ENCODE assay signal across 1 cellular context in genomic region chr9:79477955-79478751, GRCh38.
TF ChIP-seq lines count a peak whose summit lies in the region.

No MANE protein-coding gene starts in this region.

TF ChIP-seq in H1, 55 proteins besides CTCF, POLR2A, EP300 and RAD21 (continued from another document):
- TF ChIP-seq, protein P1, sequence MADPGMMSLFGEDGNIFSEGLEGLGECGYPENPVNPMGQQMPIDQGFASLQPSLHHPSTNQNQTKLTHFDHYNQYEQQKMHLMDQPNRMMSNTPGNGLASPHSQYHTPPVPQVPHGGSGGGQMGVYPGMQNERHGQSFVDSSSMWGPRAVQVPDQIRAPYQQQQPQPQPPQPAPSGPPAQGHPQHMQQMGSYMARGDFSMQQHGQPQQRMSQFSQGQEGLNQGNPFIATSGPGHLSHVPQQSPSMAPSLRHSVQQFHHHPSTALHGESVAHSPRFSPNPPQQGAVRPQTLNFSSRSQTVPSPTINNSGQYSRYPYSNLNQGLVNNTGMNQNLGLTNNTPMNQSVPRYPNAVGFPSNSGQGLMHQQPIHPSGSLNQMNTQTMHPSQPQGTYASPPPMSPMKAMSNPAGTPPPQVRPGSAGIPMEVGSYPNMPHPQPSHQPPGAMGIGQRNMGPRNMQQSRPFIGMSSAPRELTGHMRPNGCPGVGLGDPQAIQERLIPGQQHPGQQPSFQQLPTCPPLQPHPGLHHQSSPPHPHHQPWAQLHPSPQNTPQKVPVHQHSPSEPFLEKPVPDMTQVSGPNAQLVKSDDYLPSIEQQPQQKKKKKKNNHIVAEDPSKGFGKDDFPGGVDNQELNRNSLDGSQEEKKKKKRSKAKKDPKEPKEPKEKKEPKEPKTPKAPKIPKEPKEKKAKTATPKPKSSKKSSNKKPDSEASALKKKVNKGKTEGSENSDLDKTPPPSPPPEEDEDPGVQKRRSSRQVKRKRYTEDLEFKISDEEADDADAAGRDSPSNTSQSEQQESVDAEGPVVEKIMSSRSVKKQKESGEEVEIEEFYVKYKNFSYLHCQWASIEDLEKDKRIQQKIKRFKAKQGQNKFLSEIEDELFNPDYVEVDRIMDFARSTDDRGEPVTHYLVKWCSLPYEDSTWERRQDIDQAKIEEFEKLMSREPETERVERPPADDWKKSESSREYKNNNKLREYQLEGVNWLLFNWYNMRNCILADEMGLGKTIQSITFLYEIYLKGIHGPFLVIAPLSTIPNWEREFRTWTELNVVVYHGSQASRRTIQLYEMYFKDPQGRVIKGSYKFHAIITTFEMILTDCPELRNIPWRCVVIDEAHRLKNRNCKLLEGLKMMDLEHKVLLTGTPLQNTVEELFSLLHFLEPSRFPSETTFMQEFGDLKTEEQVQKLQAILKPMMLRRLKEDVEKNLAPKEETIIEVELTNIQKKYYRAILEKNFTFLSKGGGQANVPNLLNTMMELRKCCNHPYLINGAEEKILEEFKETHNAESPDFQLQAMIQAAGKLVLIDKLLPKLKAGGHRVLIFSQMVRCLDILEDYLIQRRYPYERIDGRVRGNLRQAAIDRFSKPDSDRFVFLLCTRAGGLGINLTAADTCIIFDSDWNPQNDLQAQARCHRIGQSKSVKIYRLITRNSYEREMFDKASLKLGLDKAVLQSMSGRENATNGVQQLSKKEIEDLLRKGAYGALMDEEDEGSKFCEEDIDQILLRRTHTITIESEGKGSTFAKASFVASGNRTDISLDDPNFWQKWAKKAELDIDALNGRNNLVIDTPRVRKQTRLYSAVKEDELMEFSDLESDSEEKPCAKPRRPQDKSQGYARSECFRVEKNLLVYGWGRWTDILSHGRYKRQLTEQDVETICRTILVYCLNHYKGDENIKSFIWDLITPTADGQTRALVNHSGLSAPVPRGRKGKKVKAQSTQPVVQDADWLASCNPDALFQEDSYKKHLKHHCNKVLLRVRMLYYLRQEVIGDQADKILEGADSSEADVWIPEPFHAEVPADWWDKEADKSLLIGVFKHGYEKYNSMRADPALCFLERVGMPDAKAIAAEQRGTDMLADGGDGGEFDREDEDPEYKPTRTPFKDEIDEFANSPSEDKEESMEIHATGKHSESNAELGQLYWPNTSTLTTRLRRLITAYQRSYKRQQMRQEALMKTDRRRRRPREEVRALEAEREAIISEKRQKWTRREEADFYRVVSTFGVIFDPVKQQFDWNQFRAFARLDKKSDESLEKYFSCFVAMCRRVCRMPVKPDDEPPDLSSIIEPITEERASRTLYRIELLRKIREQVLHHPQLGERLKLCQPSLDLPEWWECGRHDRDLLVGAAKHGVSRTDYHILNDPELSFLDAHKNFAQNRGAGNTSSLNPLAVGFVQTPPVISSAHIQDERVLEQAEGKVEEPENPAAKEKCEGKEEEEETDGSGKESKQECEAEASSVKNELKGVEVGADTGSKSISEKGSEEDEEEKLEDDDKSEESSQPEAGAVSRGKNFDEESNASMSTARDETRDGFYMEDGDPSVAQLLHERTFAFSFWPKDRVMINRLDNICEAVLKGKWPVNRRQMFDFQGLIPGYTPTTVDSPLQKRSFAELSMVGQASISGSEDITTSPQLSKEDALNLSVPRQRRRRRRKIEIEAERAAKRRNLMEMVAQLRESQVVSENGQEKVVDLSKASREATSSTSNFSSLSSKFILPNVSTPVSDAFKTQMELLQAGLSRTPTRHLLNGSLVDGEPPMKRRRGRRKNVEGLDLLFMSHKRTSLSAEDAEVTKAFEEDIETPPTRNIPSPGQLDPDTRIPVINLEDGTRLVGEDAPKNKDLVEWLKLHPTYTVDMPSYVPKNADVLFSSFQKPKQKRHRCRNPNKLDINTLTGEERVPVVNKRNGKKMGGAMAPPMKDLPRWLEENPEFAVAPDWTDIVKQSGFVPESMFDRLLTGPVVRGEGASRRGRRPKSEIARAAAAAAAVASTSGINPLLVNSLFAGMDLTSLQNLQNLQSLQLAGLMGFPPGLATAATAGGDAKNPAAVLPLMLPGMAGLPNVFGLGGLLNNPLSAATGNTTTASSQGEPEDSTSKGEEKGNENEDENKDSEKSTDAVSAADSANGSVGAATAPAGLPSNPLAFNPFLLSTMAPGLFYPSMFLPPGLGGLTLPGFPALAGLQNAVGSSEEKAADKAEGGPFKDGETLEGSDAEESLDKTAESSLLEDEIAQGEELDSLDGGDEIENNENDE (IDR thresholded peaks at IDR 0.05; ENCODE audit: insufficient replicate concordance, low read length) = no peak
- no peak for TF ChIP-seq KDM4A (IDR thresholded peaks at IDR 0.05; ENCODE audit: low read depth, low read length, severe bottlenecking)
- TF ChIP-seq, protein P2, sequence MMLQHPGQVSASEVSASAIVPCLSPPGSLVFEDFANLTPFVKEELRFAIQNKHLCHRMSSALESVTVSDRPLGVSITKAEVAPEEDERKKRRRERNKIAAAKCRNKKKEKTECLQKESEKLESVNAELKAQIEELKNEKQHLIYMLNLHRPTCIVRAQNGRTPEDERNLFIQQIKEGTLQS (IDR thresholded peaks at IDR 0.05; ENCODE audit: insufficient read depth, low read depth, low read length) = no peak
- TF ChIP-seq CHD2 (IDR thresholded peaks at IDR 0.05; ENCODE audit: low read length) = no peak
- TF ChIP-seq TCF12 (IDR thresholded peaks at IDR 0.05; ENCODE audit: low read depth, low read length) = no peak
TF ChIP-seq in H1: peak in this region for 0.
